9 cellular contexts compared by ENCODE assay signal in genomic region chr17:42193216-42194132, GRCh38. TPM values are rescaled to one million over a fixed set of nuclear protein-coding genes. Genes with fewer than 3 reads are reported as not detected.
DNase-seq lines count a peak whose midpoint lies in the region; ATAC-seq and TF ChIP-seq lines count a peak whose summit lies in the region.
"Had no signal": no experiment of that assay in that cellular context is flagged by ENCODE, and none has a peak within 500 bp of the region (broad histone marks: within the 10 kb centered on the region; RNA-seq: fewer than 3 reads in every experiment).

No MANE protein-coding gene starts in this region.

- no peaks in the 10 kb centered on the region for H3K36me3 ChIP-seq in adrenal gland (replicated peaks in 1 of 2)
- H3K36me3 ChIP-seq in liver (ENCODE audit: control insufficient read depth in 4 of 4, insufficient read depth in 3 of 4, low read depth in 1 of 4, low read length in 3 of 4): no peaks in the 10 kb centered on the region
- peaks cover 0 to 24% (median 0%) of the 10 kb centered on the region in 3 donors for H3K36me3 ChIP-seq in tibial artery

- H3K9ac ChIP-seq in liver (ENCODE audit: low read depth in 1 of 2, low read length in 2 of 2): peak overlapping the region; percentile 15 to 78

- peak; percentile 11 to 12 for ATAC-seq in activated CD4-positive, CD25-positive, alpha-beta regulatory T cell treated with anti-CD3 and anti-CD28 coated beads, Interleukin-2, amount 50 U/mL, for 24 hours
- ATAC-seq in GM18520 (IDR thresholded peaks at IDR 0.05; ENCODE audit: unreplicated experiment): no peak

- TF ChIP-seq CTCF in adrenal gland (IDR thresholded peaks at IDR 0.05) (no peak), liver (IDR thresholded peaks at IDR 0.05; ENCODE audit: low read depth, low read length, missing input control) (no peak), tibial artery (IDR thresholded peaks at IDR 0.05) (no peak)

- no peak for TF ChIP-seq POLR2A in adrenal gland (IDR thresholded peaks at IDR 0.05)

- no peaks in the 10 kb centered on the region for H3K27me3 ChIP-seq in adrenal gland
- no peaks in the 10 kb centered on the region for H3K27me3 ChIP-seq in liver (ENCODE audit: control insufficient read depth in 4 of 4, insufficient read depth in 4 of 4, low read length in 3 of 4)
- H3K27me3 ChIP-seq in tibial artery: no peaks in the 10 kb centered on the region

- peak overlapping the region in 4 of 5 donors; percentile 55 to 96 (median 87) for H3K27ac ChIP-seq in adrenal gland
- peak overlapping the region in 1 of 2 donors; percentile 67 for H3K27ac ChIP-seq in liver (ENCODE audit: low read depth in 1 of 2, low read length in 2 of 2)
- peak overlapping the region; percentile 84 to 85 for H3K27ac ChIP-seq in tibial artery

- no peaks in the 10 kb centered on the region for H3K9me3 ChIP-seq in adrenal gland (replicated peaks in 1 of 3)
- no peaks in the 10 kb centered on the region for H3K9me3 ChIP-seq in liver (ENCODE audit: control insufficient read depth in 4 of 4, low read length in 3 of 4)
- H3K9me3 ChIP-seq in tibial artery: no peaks in the 10 kb centered on the region

- TF ChIP-seq RAD21 in liver (IDR thresholded peaks at IDR 0.05): no peak

- peak overlapping the region in 2 of 4 donors; percentile 39 to 98 for H3K4me3 ChIP-seq in adrenal gland
- peak overlapping the region; percentile 59 to 91 (median 88) for H3K4me3 ChIP-seq in liver (ENCODE audit: low read depth in 1 of 3, low read length in 3 of 3)
- H3K4me3 ChIP-seq in tibial artery: peak overlapping the region; percentile 74 to 81

- intact Hi-C loops in adrenal gland (cut with DNase I) (no loop called here), tibial artery (cut with DNase I; ENCODE audit: low total_unique reads) (no loop called here)

- WGBS in adrenal gland, 4 donors: 52 to 72% (median 59%) methylated on average over 9 to 15 of the region's 15 CpGs
- WGBS in liver: 75% methylated on average over 15 of the region's 15 CpGs

- peaks cover 20 to 43% of the 10 kb centered on the region in 2 donors for H3K4me1 ChIP-seq in adrenal gland (replicated peaks in 1 of 2)
- H3K4me1 ChIP-seq in liver (ENCODE audit: control insufficient read depth in 4 of 4, insufficient read depth in 4 of 4, low read length in 3 of 4): peaks cover 4 to 12% (median 6%) of the 10 kb centered on the region in 4 donors
- peaks cover 0 to 23% (median 16%) of the 10 kb centered on the region in 4 donors for H3K4me1 ChIP-seq in tibial artery

- DNase-seq in activated CD4-positive, CD25-positive, alpha-beta regulatory T cell treated with anti-CD3 and anti-CD28 coated beads, Interleukin-2, amount 50 U/mL, for 72 hours: no peak
- DNase-seq in adrenal gland: peak in 1 of 7 donors; percentile 37
- DNase-seq in tibial artery: no peak
- DNase-seq in OCI-M2 (lab: John Stamatoyannopoulos, UW; ENCODE audit: unreplicated experiment): no peak
- no peak for DNase-seq in NCI-H187 (lab: John Stamatoyannopoulos, UW)

TF ChIP-seq in liver, 16 proteins besides CTCF, POLR2A, EP300 and RAD21:
- TF ChIP-seq, protein P1, sequence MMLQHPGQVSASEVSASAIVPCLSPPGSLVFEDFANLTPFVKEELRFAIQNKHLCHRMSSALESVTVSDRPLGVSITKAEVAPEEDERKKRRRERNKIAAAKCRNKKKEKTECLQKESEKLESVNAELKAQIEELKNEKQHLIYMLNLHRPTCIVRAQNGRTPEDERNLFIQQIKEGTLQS (IDR thresholded peaks at IDR 0.05): no peak
- no peak for TF ChIP-seq REST (IDR thresholded peaks at IDR 0.05)
- no peak for TF ChIP-seq JUND (IDR thresholded peaks at IDR 0.05)
- no peak for TF ChIP-seq SP1 (IDR thresholded peaks at IDR 0.05)

RNA-seq across cellular contexts. Expression of gene GHDC, which starts 0.8 kb away (rescaled TPM):
- total RNA-seq in adrenal gland (100 to 1,000 TPM in 1 of 8 donors, 10 to 100 TPM in 7; 36.4 to 344 (median 73.6) TPM), liver (10 to 100 TPM; 10.0 to 17.6 TPM)
- polyA plus RNA-seq in adrenal gland (10 to 100 TPM; 10.5 to 33.9 (median 30.4) TPM), liver (10 to 100 TPM; 10.5 to 14.2 TPM)

RNA-seq across cellular contexts. Expression of gene HCRT, which starts 8.2 kb away (rescaled TPM):
- total RNA-seq in adrenal gland: not detected
- not detected for polyA plus RNA-seq in adrenal gland
- total RNA-seq in liver: not detected
- not detected for polyA plus RNA-seq in liver
- total RNA-seq: RPMI7951 had no signal

RNA-seq across cellular contexts. Expression of gene KCNH4, which starts 12.5 kb away (rescaled TPM):
- total RNA-seq in adrenal gland (under 1 TPM in 6 of 8 donors, not detected in 2; 0.14 to 0.41 (median 0.19) TPM), liver (not detected)
- polyA plus RNA-seq in adrenal gland (1 to 10 TPM in 1 of 3 donors, under 1 TPM in 2; 0.13 to 1.0 (median 0.26) TPM), liver (under 1 TPM in 1 of 2 donors, not detected in 1; 0.01 TPM)

RNA-seq across cellular contexts. Expression of gene RAB5C, which starts 38.7 kb away (rescaled TPM):
- 100 to 1,000 TPM; 126 to 216 (median 163) TPM for total RNA-seq in adrenal gland
- 100 to 1,000 TPM in 2 of 3 donors, 10 to 100 TPM in 1; 55.8 to 206 (median 115) TPM for polyA plus RNA-seq in adrenal gland
- total RNA-seq in liver: 10 to 100 TPM; 53.7 to 60.0 TPM
- polyA plus RNA-seq in liver: 100 to 1,000 TPM in 1 of 2 donors, 10 to 100 TPM in 1; 53.5 to 107 TPM
